Comparison of ENCODE assay signal across 9 cellular contexts in the genomic region with DNA sequence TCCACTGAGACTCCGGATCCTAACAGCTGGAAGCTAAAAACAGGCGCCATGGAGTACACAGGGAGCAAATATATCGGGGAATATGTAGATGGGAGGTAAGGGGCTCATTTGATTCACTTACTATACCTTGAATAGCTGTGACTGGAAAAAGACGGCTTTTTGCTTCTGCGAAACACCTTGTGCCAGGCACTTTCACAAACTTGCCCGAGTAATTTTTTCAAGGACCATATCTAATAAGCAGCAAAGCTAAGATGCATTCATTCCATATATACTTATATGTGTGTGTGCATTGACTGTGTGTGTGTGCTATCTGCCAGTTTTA. TPM values are rescaled to one million over a fixed set of nuclear protein-coding genes. Genes with fewer than 3 reads are reported as not detected.
DNase-seq lines count a peak whose midpoint lies in the region; ATAC-seq, FAIRE-seq and TF ChIP-seq lines count a peak whose summit lies in the region.
"Had no signal": no experiment of that assay in that cellular context is flagged by ENCODE, and none has a peak within 500 bp of the region (broad histone marks: within the 10 kb centered on the region; RNA-seq: fewer than 3 reads in every experiment).

No MANE protein-coding gene starts in this region.

- peaks cover 46% of the 10 kb centered on the region for H3K4me1 Mint-ChIP-seq in brain

- H3K4me3 ChIP-seq in right atrium auricular region (peak overlapping the region; percentile 90 to 95), mucosa of rectum (ENCODE audit: low read length in 2 of 2) (peak overlapping the region; percentile 89 to 97)

- peak overlapping the region; percentile 91 to 99 (median 97) for H3K4me3 Mint-ChIP-seq in brain

- ATAC-seq in Right ventricle myocardium inferior = no peak
- ATAC-seq in HG03571 (IDR thresholded peaks at IDR 0.05; ENCODE audit: unreplicated experiment) = no peak
- ATAC-seq in activated CD4-positive, CD25-positive, alpha-beta regulatory T cell treated with anti-CD3 and anti-CD28 coated beads, Interleukin-2, amount 50 U/mL, for 24 hours = no peak
- ATAC-seq in GM18870 (IDR thresholded peaks at IDR 0.05; ENCODE audit: unreplicated experiment) = no peak

- DNase-seq in right atrium auricular region (ENCODE audit: low spot score) (no peak), Right ventricle myocardium inferior (ENCODE audit: missing footprints) (no peak), GM12892 (ENCODE audit: insufficient read length) (no peak)

- peak overlapping the region; percentile 95 to 99 (median 96) for H3K27ac Mint-ChIP-seq in brain

- peaks cover 0 to 11% of the 10 kb centered on the region in 2 donors for H3K9me3 ChIP-seq in right atrium auricular region
- no peaks in the 10 kb centered on the region for H3K9me3 ChIP-seq in mucosa of rectum (ENCODE audit: control insufficient read depth in 2 of 2, low read length in 2 of 2)

- TF ChIP-seq POLR2A in GM12892 (IDR thresholded peaks at IDR 0.05; ENCODE audit: low read depth, low read length) = no peak

- peak overlapping the region in 1 of 2 donors; percentile 95 for H3K9ac ChIP-seq in mucosa of rectum (ENCODE audit: low read depth in 1 of 2, low read length in 2 of 2)

- H3K27ac ChIP-seq in right atrium auricular region (no peak overlapping the region), mucosa of rectum (ENCODE audit: low read depth in 2 of 2, low read length in 2 of 2) (no peak overlapping the region)

- TF ChIP-seq CTCF in right atrium auricular region (IDR thresholded peaks at IDR 0.05) = no peak
- no peak for TF ChIP-seq CTCF in brain (conservative IDR thresholded peaks at IDR 0.05)

- intact Hi-C loops in Right ventricle myocardium inferior (cut with DNase I) = loop anchor here (5.0 kb wide), 1 partner anchor 102 kb away; the partner anchor contains the start of genes MRRF and RBM18

- no peaks in the 10 kb centered on the region for H3K36me3 ChIP-seq in right atrium auricular region
- H3K36me3 ChIP-seq in mucosa of rectum (ENCODE audit: control insufficient read depth in 2 of 2, insufficient read depth in 2 of 2, low read length in 2 of 2) = no peaks in the 10 kb centered on the region

- H3K9me3 Mint-ChIP-seq in brain = peaks cover 4 to 18% (median 11%) of the 10 kb centered on the region in 5 experiments

- peaks cover 24% of the 10 kb centered on the region for H3K27me3 Mint-ChIP-seq in brain

- no peaks in the 10 kb centered on the region for H3K27me3 ChIP-seq in right atrium auricular region
- no peaks in the 10 kb centered on the region for H3K27me3 ChIP-seq in mucosa of rectum (ENCODE audit: control insufficient read depth in 2 of 2, insufficient read depth in 2 of 2, low read length in 2 of 2)

- H3K36me3 Mint-ChIP-seq in brain = no peaks in the 10 kb centered on the region

- FAIRE-seq in GM12892 (lab: Jason Lieb, UNC) = no peak

- peaks cover 0 to 37% of the 10 kb centered on the region in 2 donors for H3K4me1 ChIP-seq in right atrium auricular region
- H3K4me1 ChIP-seq in mucosa of rectum (ENCODE audit: control insufficient read depth in 2 of 2, insufficient read depth in 2 of 2, low read length in 2 of 2) = peaks cover 4 to 11% of the 10 kb centered on the region in 2 donors

RNA-seq across cellular contexts. Expression of gene MORN5, which starts 0.2 kb away (rescaled TPM):
- total RNA-seq in right atrium auricular region (not detected), Right ventricle myocardium inferior (not detected)
- 11.9 TPM for polyA plus RNA-seq in brain (ENCODE audit: insufficient read depth, low read depth, low replicate concordance)
- polyA plus RNA-seq in GM12892 (2012; ENCODE audit: missing spikeins) = not detected
- total RNA-seq: LHCN-M2 had no signal

RNA-seq across cellular contexts. Expression of gene NDUFA8, which starts 0.3 kb away (rescaled TPM):
- total RNA-seq in right atrium auricular region (100 to 1,000 TPM; 169 to 236 TPM), Right ventricle myocardium inferior (297 TPM)
- polyA plus RNA-seq in brain (ENCODE audit: insufficient read depth, low read depth, low replicate concordance) = 207 TPM
- 82.3 TPM for polyA plus RNA-seq in GM12892 (2012; ENCODE audit: missing spikeins)
